ENCODE assay signal across 23 cellular contexts in the genomic region with DNA sequence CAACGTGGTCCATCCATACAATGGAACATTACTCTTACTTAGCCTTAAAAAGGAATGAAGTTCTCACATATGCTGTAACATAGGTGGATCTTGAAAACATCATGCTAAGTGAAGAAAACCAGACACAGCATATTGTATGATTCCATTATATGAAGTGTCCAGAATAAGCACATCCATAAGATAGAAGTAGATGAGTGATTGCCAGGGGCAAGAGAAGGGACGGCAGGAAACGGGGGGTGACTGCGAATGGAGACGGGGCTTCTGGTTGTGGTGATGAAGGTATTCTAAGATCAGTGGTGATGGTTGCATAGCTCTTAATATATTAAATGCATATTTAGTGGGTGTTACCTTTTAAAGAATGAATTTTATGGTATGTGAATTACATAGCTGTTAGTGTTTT.
"Had no signal": no experiment of that assay in that cellular context is flagged by ENCODE, and none has a peak within 500 bp of the region (broad histone marks: within the 10 kb centered on the region; RNA-seq: fewer than 3 reads in every experiment).

No MANE protein-coding gene starts in this region.

- ATAC-seq: effector memory CD8-positive, alpha-beta T cell; gastrocnemius medialis; left lobe of liver; naive thymus-derived CD4-positive, alpha-beta T cell; psoas muscle; right cardiac atrium; stimulated activated memory B cell treated with anti-CD40 and anti-IgM and Interleukin-4, amounts not matched to agents 10 μg/mL and 1 μg/mL and 100 μg/mL, for 72 hours; stimulated activated naive CD8-positive, alpha-beta T cell treated with anti-CD3 and anti-CD28 coated beads, Interleukin-15, Interleukin-2, amounts not matched to agents 100 U/mL and 50 U/mL, for 24 hours had no signal

- H3K4me1 Mint-ChIP-seq: nephron; stimulated activated memory B cell treated with anti-CD40 and anti-IgM and Interleukin-4, amounts not matched to agents 10 μg/mL and 1 μg/mL and 100 μg/mL, for 72 hours had no signal

- H3K27ac Mint-ChIP-seq: effector memory CD8-positive, alpha-beta T cell; nephron; stimulated activated memory B cell treated with anti-CD40 and anti-IgM and Interleukin-4, amounts not matched to agents 10 μg/mL and 1 μg/mL and 100 μg/mL, for 72 hours; type B pancreatic cell had no signal

- H3K4me3 Mint-ChIP-seq: effector memory CD8-positive, alpha-beta T cell; naive thymus-derived CD4-positive, alpha-beta T cell; nephron; stimulated activated memory B cell treated with anti-CD40 and anti-IgM and Interleukin-4, amounts not matched to agents 10 μg/mL and 1 μg/mL and 100 μg/mL, for 72 hours; type B pancreatic cell had no signal

- DNase-seq: dermis blood vessel endothelial cell; effector memory CD8-positive, alpha-beta T cell; foreskin fibroblast; gastrocnemius medialis; head of caudate nucleus; kidney; mammary epithelial cell; mesendoderm; midbrain; naive thymus-derived CD4-positive, alpha-beta T cell; nucleus accumbens; psoas muscle; right cardiac atrium; spleen; stimulated activated CD4-positive, alpha-beta T cell treated with anti-CD3 and anti-CD28 coated beads, Interleukin-4, amount 100 ng/mL, for 4 hours; stimulated activated naive CD8-positive, alpha-beta T cell treated with anti-CD3 and anti-CD28 coated beads, Interleukin-15, Interleukin-2, amounts not matched to agents 100 U/mL and 50 U/mL, for 24 hours; substantia nigra; testis; tibial artery had no signal

- H3K27me3 Mint-ChIP-seq: effector memory CD8-positive, alpha-beta T cell; naive thymus-derived CD4-positive, alpha-beta T cell; stimulated activated memory B cell treated with anti-CD40 and anti-IgM and Interleukin-4, amounts not matched to agents 10 μg/mL and 1 μg/mL and 100 μg/mL, for 72 hours; type B pancreatic cell had no signal

- H3K9me3 ChIP-seq: testis had no signal
